In genomic region chr2:235018838-235019237, GRCh38 we compare ENCODE assay signal across 3 cellular contexts.
TF ChIP-seq lines count a peak whose summit lies in the region.

No MANE protein-coding gene starts in this region.

TF ChIP-seq in HEK293, 187 proteins besides CTCF, POLR2A, EP300 and RAD21:
- TF ChIP-seq ZNF623 (tag by site-specific recombination; IDR thresholded peaks at IDR 0.05), result peak; percentile 91
- TF ChIP-seq ZNF488 (tag by site-specific recombination; IDR thresholded peaks at IDR 0.05), result no peak

TF ChIP-seq in H1, 55 proteins besides CTCF, POLR2A, EP300 and RAD21 (continued from another document):
- no peak for TF ChIP-seq PHF8 (conservative IDR thresholded peaks at IDR 0.05; ENCODE audit: low read depth, low read length)
- TF ChIP-seq JUN (IDR thresholded peaks at IDR 0.05; ENCODE audit: low read depth, low read length), result no peak
- TF ChIP-seq MAX (IDR thresholded peaks at IDR 0.05), result no peak
- no peak for TF ChIP-seq SP1 (IDR thresholded peaks at IDR 0.05; ENCODE audit: low read depth, low read length)
- 0 out of 4 replicates have a peak, but pooled peaks of 1 of the 2 experiments have one; percentile 55 for TF ChIP-seq HDAC2 (IDR thresholded peaks at IDR 0.05; ENCODE audit: borderline replicate concordance in 1 of 2, low read depth in 2 of 2, low read length in 2 of 2)
- TF ChIP-seq SP2 (IDR thresholded peaks at IDR 0.05; ENCODE audit: low read length), result no peak
- no peak for TF ChIP-seq MAFK (IDR thresholded peaks at IDR 0.05; ENCODE audit: low read depth, low read length)
- TF ChIP-seq KDM4A (IDR thresholded peaks at IDR 0.05; ENCODE audit: low read depth, low read length, severe bottlenecking), result no peak
- no peak for TF ChIP-seq USF2 (IDR thresholded peaks at IDR 0.05; ENCODE audit: low read length)
- no peak for TF ChIP-seq CHD1 (IDR thresholded peaks at IDR 0.05; ENCODE audit: low read depth, low read length)
- no peak for TF ChIP-seq GABPA (IDR thresholded peaks at IDR 0.05; ENCODE audit: borderline replicate concordance, insufficient read depth, low read length)
- TF ChIP-seq SIN3A (conservative IDR thresholded peaks at IDR 0.05 in 1 of 2, IDR thresholded peaks at IDR 0.05 in 1 of 2; ENCODE audit: low read depth in 1 of 2, low read length in 2 of 2), result no peak
- TF ChIP-seq EGR1 (IDR thresholded peaks at IDR 0.05; ENCODE audit: borderline replicate concordance, low read depth, low read length), result no peak
- no peak for TF ChIP-seq BCL11A (IDR thresholded peaks at IDR 0.05; ENCODE audit: low read depth in 2 of 2, low read length in 2 of 2)
- TF ChIP-seq KDM1A (IDR thresholded peaks at IDR 0.05; ENCODE audit: borderline replicate concordance, low read length), result peak; percentile 86; the same call in 1 of the 2 replicates
- TF ChIP-seq CEBPB (IDR thresholded peaks at IDR 0.05; ENCODE audit: low read depth, low read length), result no peak
- no peak for TF ChIP-seq SIRT6 (IDR thresholded peaks at IDR 0.05; ENCODE audit: low read length)

TF ChIP-seq in SK-N-SH treated with all-trans-retinoic acid at 6 μM for 48 hours, 23 proteins besides CTCF, POLR2A, EP300 and RAD21 (continued from another document):
- TF ChIP-seq ZFP30 (CRISPR knock-in tag; IDR thresholded peaks at IDR 0.05) (no peak), CSDC2 (CRISPR knock-in tag; IDR thresholded peaks at IDR 0.05) (no peak), RARB (CRISPR knock-in tag; IDR thresholded peaks at IDR 0.05) (no peak)
